35 cellular contexts compared by ENCODE assay signal in genomic region chr18:50734886-50735285, GRCh38.
"Had no signal": no experiment of that assay in that cellular context is flagged by ENCODE, and none has a peak within 500 bp of the region (broad histone marks: within the 10 kb centered on the region; RNA-seq: fewer than 3 reads in every experiment).

No MANE protein-coding gene starts in this region.

- H3K9me3 Mint-ChIP-seq: activated CD4-positive, alpha-beta memory T cell treated with anti-CD3 and anti-CD28 coated beads for 36 hours; activated CD4-positive, alpha-beta T cell treated with anti-CD3 and anti-CD28 coated beads, Interleukin-2, amount 10 ng/mL, durations not matched to agents 24 days and 14 days; activated CD8-positive, alpha-beta T cell treated with anti-CD3 and anti-CD28 coated beads for 36 hours; activated naive CD4-positive, alpha-beta T cell treated with anti-CD3 and anti-CD28 coated beads for 36 hours; activated naive CD4-positive, alpha-beta T cell treated with anti-CD3 and anti-CD28 coated beads, Interleukin-2, amount 50 U/mL, for 72 hours; activated naive CD8-positive, alpha-beta T cell treated with anti-CD3 and anti-CD28 coated beads for 36 hours; activated T-cell treated with anti-CD3 and anti-CD28 coated beads, Interleukin-2, amount 50 U/mL, for 4 hours; activated T-cell treated with anti-CD3 and anti-CD28 coated beads, Interleukin-2, amount 50 U/mL, for 72 hours; activated T-helper 1 cell treated with anti-CD3 and anti-CD28 coated beads, Interleukin-12 subunit alpha, Interleukin-12 subunit beta, Interleukin-2, Interleukin-4 antibody, amounts not matched to agents 30 ng/mL and 10 ng/mL and 1 ng/mL, durations not matched to agents 14 hours and 24 hours and 36 hours; activated T-helper 17 cell treated with anti-CD3 and anti-CD28 coated beads, Interleukin-2, amount 50 U/mL, for 72 hours; central memory CD8-positive, alpha-beta T cell; T-helper 1 cell treated with Interleukin-12 subunit alpha and Interleukin-12 subunit beta and Interleukin-4 antibody, amounts not matched to agents 30 μg/mL and 1 μg/mL, for 36 hours; T-helper 2 cell treated with Interferon-gamma antibody and Interleukin-4, amounts not matched to agents 5 μg/mL and 100 μg/mL, for 36 hours had no signal

- DNase-seq: activated CD4-positive, alpha-beta memory T cell treated with anti-CD3 and anti-CD28 coated beads for 36 hours; activated CD4-positive, alpha-beta T cell treated with anti-CD3 and anti-CD28 coated beads for 4 hours; activated CD4-positive, alpha-beta T cell treated with anti-CD3 and anti-CD28 coated beads, Interleukin-2, amount 10 ng/mL, durations not matched to agents 24 days and 14 days; activated CD4-positive, alpha-beta T cell treated with anti-CD3 and anti-CD28 coated beads, Interleukin-2, amount 50 U/mL, for 1 hour; activated CD4-positive, alpha-beta T cell treated with anti-CD3 and anti-CD28 coated beads, Interleukin-2, amount 50 U/mL, for 4 hours; activated CD4-positive, CD25-positive, alpha-beta regulatory T cell; activated CD8-positive, alpha-beta memory T cell treated with anti-CD3 and anti-CD28 coated beads, Interleukin-2, amount 50 U/mL, for 4 hours; activated CD8-positive, alpha-beta T cell treated with anti-CD3 and anti-CD28 coated beads for 36 hours; activated effector memory CD4-positive, alpha-beta T cell treated with anti-CD3 and anti-CD28 coated beads, Interleukin-2, amount 50 U/mL, for 16 hours; activated gamma-delta T cell treated with Interleukin-2 at 50 U/mL for 16 hours; activated naive CD4-positive, alpha-beta T cell; activated naive CD4-positive, alpha-beta T cell treated with anti-CD3 and anti-CD28 coated beads for 36 hours; activated naive CD4-positive, alpha-beta T cell treated with anti-CD3 and anti-CD28 coated beads, Interleukin-2, amount 50 U/mL, for 16 hours; activated naive CD8-positive, alpha-beta T cell treated with anti-CD3 and anti-CD28 coated beads for 36 hours; activated T-cell treated with anti-CD3 and anti-CD28 coated beads for 4 hours; activated T-cell treated with anti-CD3 and anti-CD28 coated beads, Interleukin-2, amount 50 U/mL, for 1 hour; activated T-cell treated with anti-CD3 and anti-CD28 coated beads, Interleukin-2, amount 50 U/mL, for 4 hours; activated T-cell treated with anti-CD3 and anti-CD28 coated beads, Interleukin-2, amount 50 U/mL, for 72 hours; adrenal gland; amniotic stem cell; aorta; body of pancreas; brain microvascular endothelial cell; T-helper 1 cell; T-helper 2 cell; T-helper 9 cell; WERI-Rb-1 had no signal

- H3K4me1 Mint-ChIP-seq: activated CD4-positive, alpha-beta T cell treated with anti-CD3 and anti-CD28 coated beads, Interleukin-2, amount 10 ng/mL, durations not matched to agents 24 days and 14 days; activated naive CD8-positive, alpha-beta T cell treated with anti-CD3 and anti-CD28 coated beads for 36 hours; activated T-helper 17 cell treated with anti-CD3 and anti-CD28 coated beads, Interleukin-2, amount 50 U/mL, for 72 hours; central memory CD8-positive, alpha-beta T cell had no signal

- H3K4me3 Mint-ChIP-seq: activated CD4-positive, alpha-beta memory T cell treated with anti-CD3 and anti-CD28 coated beads for 36 hours; activated CD4-positive, alpha-beta T cell treated with anti-CD3 and anti-CD28 coated beads, Interleukin-2, amount 10 ng/mL, durations not matched to agents 24 days and 14 days; activated CD8-positive, alpha-beta T cell treated with anti-CD3 and anti-CD28 coated beads for 36 hours; activated naive CD4-positive, alpha-beta T cell treated with anti-CD3 and anti-CD28 coated beads for 36 hours; activated naive CD8-positive, alpha-beta T cell treated with anti-CD3 and anti-CD28 coated beads for 36 hours; activated T-cell treated with anti-CD3 and anti-CD28 coated beads, Interleukin-2, amount 50 U/mL, for 4 hours; activated T-cell treated with anti-CD3 and anti-CD28 coated beads, Interleukin-2, amount 50 U/mL, for 72 hours; activated T-helper 1 cell treated with anti-CD3 and anti-CD28 coated beads, Interleukin-12 subunit alpha, Interleukin-12 subunit beta, Interleukin-2, Interleukin-4 antibody, amounts not matched to agents 30 ng/mL and 10 ng/mL and 1 ng/mL, durations not matched to agents 14 hours and 24 hours and 36 hours; activated T-helper 17 cell treated with anti-CD3 and anti-CD28 coated beads, Interleukin-2, amount 50 U/mL, for 72 hours; central memory CD8-positive, alpha-beta T cell; T-helper 1 cell treated with Interleukin-12 subunit alpha and Interleukin-12 subunit beta and Interleukin-4 antibody, amounts not matched to agents 30 μg/mL and 1 μg/mL, for 36 hours; T-helper 2 cell treated with Interferon-gamma antibody and Interleukin-4, amounts not matched to agents 5 μg/mL and 100 μg/mL, for 36 hours; WTC11 had no signal

- ATAC-seq: activated CD4-positive, CD25-positive, alpha-beta regulatory T cell treated with anti-CD3 and anti-CD28 coated beads, Interleukin-2, amount 50 U/mL, for 24 hours; activated CD8-positive, alpha-beta T cell treated with anti-CD3 and anti-CD28 coated beads for 36 hours; activated naive CD4-positive, alpha-beta T cell treated with anti-CD3 and anti-CD28 coated beads, Interleukin-2, amount 50 U/mL, for 72 hours; activated T-cell treated with anti-CD3 and anti-CD28 coated beads, Interleukin-2, amount 50 U/mL, for 4 hours; activated T-cell treated with anti-CD3 and anti-CD28 coated beads, Interleukin-2, amount 50 U/mL, for 72 hours; activated T-helper 17 cell treated with anti-CD3 and anti-CD28 coated beads, Interleukin-2, amount 50 U/mL, for 72 hours; body of pancreas had no signal

- H3K36me3 Mint-ChIP-seq: activated CD4-positive, alpha-beta memory T cell treated with anti-CD3 and anti-CD28 coated beads for 36 hours; activated naive CD4-positive, alpha-beta T cell treated with anti-CD3 and anti-CD28 coated beads, Interleukin-2, amount 50 U/mL, for 72 hours; activated naive CD8-positive, alpha-beta T cell treated with anti-CD3 and anti-CD28 coated beads for 36 hours; WTC11 had no signal

- H3K27ac Mint-ChIP-seq: activated CD4-positive, alpha-beta memory T cell treated with anti-CD3 and anti-CD28 coated beads for 36 hours; activated CD4-positive, alpha-beta T cell treated with anti-CD3 and anti-CD28 coated beads, Interleukin-2, amount 10 ng/mL, durations not matched to agents 24 days and 14 days; activated CD8-positive, alpha-beta T cell treated with anti-CD3 and anti-CD28 coated beads for 36 hours; activated naive CD4-positive, alpha-beta T cell treated with anti-CD3 and anti-CD28 coated beads for 36 hours; activated naive CD4-positive, alpha-beta T cell treated with anti-CD3 and anti-CD28 coated beads, Interleukin-2, amount 50 U/mL, for 72 hours; activated naive CD8-positive, alpha-beta T cell treated with anti-CD3 and anti-CD28 coated beads for 36 hours; activated T-cell treated with anti-CD3 and anti-CD28 coated beads, Interleukin-2, amount 50 U/mL, for 72 hours; activated T-helper 1 cell treated with anti-CD3 and anti-CD28 coated beads, Interleukin-12 subunit alpha, Interleukin-12 subunit beta, Interleukin-2, Interleukin-4 antibody, amounts not matched to agents 30 ng/mL and 10 ng/mL and 1 ng/mL, durations not matched to agents 14 hours and 24 hours and 36 hours; activated T-helper 17 cell treated with anti-CD3 and anti-CD28 coated beads, Interleukin-2, amount 50 U/mL, for 72 hours; T-helper 1 cell treated with Interleukin-12 subunit alpha and Interleukin-12 subunit beta and Interleukin-4 antibody, amounts not matched to agents 30 μg/mL and 1 μg/mL, for 36 hours; T-helper 2 cell treated with Interferon-gamma antibody and Interleukin-4, amounts not matched to agents 5 μg/mL and 100 μg/mL, for 36 hours; WTC11 had no signal
